In genomic region chr5:80255425-80255751, GRCh38 we compare ENCODE assay signal across 7 cellular contexts. TPM values are rescaled to one million over a fixed set of nuclear protein-coding genes. Genes with fewer than 3 reads are reported as not detected.
DNase-seq lines count a peak whose midpoint lies in the region; ATAC-seq and TF ChIP-seq lines count a peak whose summit lies in the region.

No MANE protein-coding gene starts in this region.

- TF ChIP-seq POLR2A in suprapubic skin (IDR thresholded peaks at IDR 0.05) = no peak

- H3K27ac ChIP-seq in KMS-11 (peak overlapping the region; percentile 69), suprapubic skin (peak overlapping the region; percentile 96)

- H3K4me2 ChIP-seq in KMS-11 = peak overlapping the region; percentile 99

- H3K79me2 ChIP-seq in KMS-11 (ENCODE audit: insufficient read depth, low read depth) = peaks cover 57% of the 10 kb centered on the region

- H2AFZ ChIP-seq in KMS-11 (ENCODE audit: low read depth) = peak overlapping the region; percentile 47; the same call in 1 of the 2 replicates

- intact Hi-C loops in mucosa of descending colon (cut with DNase I, micrococcal nuclease) = loop anchor here in 1 of 2 donors (10.0 kb wide), 1 partner anchor 71 kb away; no protein-coding TSS in a partner anchor

- H3K9me3 ChIP-seq in mucosa of descending colon = no peaks in the 10 kb centered on the region
- no peaks in the 10 kb centered on the region for H3K9me3 ChIP-seq in suprapubic skin

- no peak for TF ChIP-seq EP300 in suprapubic skin (IDR thresholded peaks at IDR 0.05)

- no peak for TF ChIP-seq CTCF in KMS-11 (conservative IDR thresholded peaks at IDR 0.05; ENCODE audit: low read depth, low read length)
- no peak for TF ChIP-seq CTCF in epithelial cell of esophagus (IDR thresholded peaks at IDR 0.05; ENCODE audit: insufficient read depth, low read depth, low read length, missing control alignments)
- TF ChIP-seq CTCF in mucosa of descending colon (IDR thresholded peaks at IDR 0.05) = no peak
- no peak for TF ChIP-seq CTCF in suprapubic skin (IDR thresholded peaks at IDR 0.05)

- 0% methylated on average over 2 of the region's 28 CpGs for WGBS in suprapubic skin

- H3K9ac ChIP-seq in KMS-11 = peak overlapping the region; percentile 95

- DNase-seq in activated CD4-positive, alpha-beta T cell treated with anti-CD3 and anti-CD28 coated beads for 48 hours = peak; percentile 73
- peak; percentile 80 for DNase-seq in epithelial cell of esophagus (ENCODE audit: low read depth)
- DNase-seq in mucosa of descending colon = peak; percentile 75 to 87 (median 86)
- peak; percentile 84 to 86 for DNase-seq in suprapubic skin (ENCODE audit: low spot score in 2 of 2)

- H3K4me1 ChIP-seq in KMS-11 (ENCODE audit: low read depth, poor library complexity, severe bottlenecking) = peaks cover 36% of the 10 kb centered on the region
- peaks cover 33% of the 10 kb centered on the region for H3K4me1 ChIP-seq in mucosa of descending colon (ENCODE audit: low read depth)
- H3K4me1 ChIP-seq in suprapubic skin = peaks cover 55% of the 10 kb centered on the region

- ATAC-seq in GM21825 (IDR thresholded peaks at IDR 0.05; ENCODE audit: unreplicated experiment) (peak; percentile 43), mucosa of descending colon (peak; percentile 71)

- H3K27me3 ChIP-seq in KMS-11 (ENCODE audit: insufficient read depth, low read depth) (no peaks in the 10 kb centered on the region), suprapubic skin (no peaks in the 10 kb centered on the region)

- H3K36me3 ChIP-seq in KMS-11 (ENCODE audit: insufficient read depth) = no peaks in the 10 kb centered on the region
- H3K36me3 ChIP-seq in mucosa of descending colon (ENCODE audit: low read depth) = no peaks in the 10 kb centered on the region
- no peaks in the 10 kb centered on the region for H3K36me3 ChIP-seq in suprapubic skin

- H3K4me3 ChIP-seq in GM08714 (ENCODE audit: low read length) = peak overlapping the region; percentile 63
- H3K4me3 ChIP-seq in KMS-11 (IDR thresholded peaks at IDR 0.05; ENCODE audit: insufficient read depth, low read depth, low read length) = no peak overlapping the region
- peak overlapping the region; percentile 73 for H3K4me3 ChIP-seq in epithelial cell of esophagus (ENCODE audit: low read length)
- H3K4me3 ChIP-seq in mucosa of descending colon = peak overlapping the region; percentile 50
- H3K4me3 ChIP-seq in suprapubic skin = peak overlapping the region; percentile 93

- no peaks in the 10 kb centered on the region for H4K20me1 ChIP-seq in KMS-11 (ENCODE audit: insufficient read depth)

RNA-seq across cellular contexts. Expression of gene SERINC5, which starts 0.5 kb away (rescaled TPM):
- total RNA-seq in mucosa of descending colon (100 to 1,000 TPM in 2 of 3 donors, 10 to 100 TPM in 1; 66.6 to 153 (median 126) TPM), suprapubic skin (10 to 100 TPM; 53.8 to 68.8 (median 62.5) TPM)
